Comparison of ENCODE assay signal across 13 cellular contexts in genomic region chr16:85331685-85332084, GRCh38.
"Had no signal": no experiment of that assay in that cellular context is flagged by ENCODE, and none has a peak within 500 bp of the region (broad histone marks: within the 10 kb centered on the region; RNA-seq: fewer than 3 reads in every experiment).

No MANE protein-coding gene starts in this region.

- H3K4me3 ChIP-seq: cardiac muscle cell, lung had no signal

- H3K36me3 ChIP-seq: cardiac muscle cell had no signal

- DNase-seq: activated B cell treated with CpG ODN at 0.5 μM for 24 hours; activated CD4-positive, alpha-beta T cell treated with anti-CD3 and anti-CD28 coated beads for 48 hours; activated CD8-positive, alpha-beta T cell treated with anti-CD3 and anti-CD28 coated beads for 36 hours; activated effector memory CD4-positive, alpha-beta T cell treated with Interleukin-2 at 50 U/mL for 16 hours; activated naive CD4-positive, alpha-beta T cell treated with anti-CD3 and anti-CD28 coated beads, Interleukin-2, amount 50 U/mL, for 16 hours; activated T-cell treated with anti-CD3 and anti-CD28 coated beads, Interleukin-2, amount 50 U/mL, for 4 hours; foreskin melanocyte; midbrain; naive B cell; stimulated activated CD4-positive, alpha-beta T cell treated with anti-CD3 and anti-CD28 coated beads, Interleukin-12 subunit alpha, Interleukin-12 subunit beta, amount 100 ng/mL, for 4 hours; stimulated activated CD4-positive, alpha-beta T cell treated with anti-CD3 and anti-CD28 coated beads, Interleukin-2, amount 100 ng/mL, for 24 hours had no signal

- H3K27me3 ChIP-seq: cardiac muscle cell had no signal

- H3K27ac ChIP-seq: cardiac muscle cell had no signal
